Comparison of ENCODE assay signal across 8 cellular contexts in genomic region chr1:220528679-220529529, GRCh38. TPM values are rescaled to one million over a fixed set of nuclear protein-coding genes. Genes with fewer than 3 reads are reported as not detected.
A peak's percentile ranks its signal among the peaks of the same experiment; 100 is the strongest.
DNase-seq lines count a peak whose midpoint lies in the region; ATAC-seq and TF ChIP-seq lines count a peak whose summit lies in the region.

No MANE protein-coding gene starts in this region.

- POLR2A ChIA-PET in T-cell (lab: Charles Lee) = no interaction called here

- peak overlapping the region; percentile 55 to 92 (median 60) for H3K4me3 Mint-ChIP-seq in T-cell

- H3K27ac Mint-ChIP-seq in T-cell = no peak overlapping the region

- peaks cover 8 to 20% (median 18%) of the 10 kb centered on the region in 3 donors for H3K4me1 Mint-ChIP-seq in T-cell

- peak; percentile 12 for ATAC-seq in HG02571 (IDR thresholded peaks at IDR 0.05; ENCODE audit: unreplicated experiment)
- ATAC-seq in T-cell (replicated peaks in 1 of 4) = no peak
- peak; percentile 39 for ATAC-seq in omental fat pad (ENCODE audit: low FRiP score)

- peak; percentile 20 to 78 (median 77) for DNase-seq in NCI-H1417 (lab: John Stamatoyannopoulos, UW)
- no peak for DNase-seq in NCI-H1417 treated with DMSO at 0.1 percent for 48 hours (lab: John Stamatoyannopoulos, UW)
- no peak for DNase-seq in T-cell
- DNase-seq in fibroblast of the aortic adventitia (ENCODE audit: low read depth) = no peak
- DNase-seq in omental fat pad (ENCODE audit: low spot score) = no peak
- no peak for DNase-seq in EL
- DNase-seq in activated CD4-positive, CD25-positive, alpha-beta regulatory T cell (lab: John Stamatoyannopoulos, UW) = no peak

- H3K36me3 Mint-ChIP-seq in T-cell = no peaks in the 10 kb centered on the region

- peak overlapping the region; percentile 63 for H3K4me3 ChIP-seq in fibroblast of the aortic adventitia (ENCODE audit: low read depth, low read length)

- peaks cover 6% of the 10 kb centered on the region in 3 donors for H3K9me3 Mint-ChIP-seq in T-cell

- peaks cover 55 to 69% of the 10 kb centered on the region in 2 donors for H3K27me3 Mint-ChIP-seq in T-cell

- CTCF ChIA-PET in T-cell (lab: Charles Lee) = no interaction called here

- TF ChIP-seq CTCF in fibroblast of the aortic adventitia (IDR thresholded peaks at IDR 0.05; ENCODE audit: insufficient read depth, low read length) = no peak
- no peak for TF ChIP-seq CTCF in omental fat pad (IDR thresholded peaks at IDR 0.05)

RNA-seq across cellular contexts. Expression of gene MARK1, which starts 1.0 kb away (rescaled TPM):
- total RNA-seq in T-cell (not detected), fibroblast of the aortic adventitia (ENCODE audit: low replicate concordance) (0.45 and 1.3 TPM in 2 replicates), omental fat pad (10 to 100 TPM in 1 of 4 donors, 1 to 10 TPM in 3; 7.7 to 24.4 (median 9.0) TPM)

Comparison
In these comparisons a context has a peak if more than half of its experiments do, and no peak if none do; other contexts are left out.
1. DNase-seq: peak in NCI-H1417 (3 of 3); none in NCI-H1417 treated with DMSO at 0.1 percent for 48 hours (single experiment), T-cell (0 of 34), fibroblast of the aortic adventitia (single experiment), omental fat pad (single experiment), EL (single experiment) and activated CD4-positive, CD25-positive, alpha-beta regulatory T cell (0 of 4).
2. ATAC-seq: peak in HG02571 (single experiment) and omental fat pad (single experiment); none in T-cell (0 of 4).